1 cellular context compared by ENCODE assay signal in genomic region chr3:177357352-177358084, GRCh38.
TF ChIP-seq lines count a peak whose summit lies in the region.

No MANE protein-coding gene starts in this region.

TF ChIP-seq in HepG2, 621 proteins besides CTCF, POLR2A, EP300 and RAD21 (continued from another document and continues in another):
- TF ChIP-seq REST (IDR thresholded peaks at IDR 0.05; ENCODE audit: borderline replicate concordance in 1 of 2, low read depth in 1 of 2, low read length in 2 of 2) (0 out of 4 replicates have a peak, but pooled peaks of 1 of the 2 experiments have one; percentile 25), CHD2 (IDR thresholded peaks at IDR 0.05; ENCODE audit: low read depth, low read length) (no peak), PITX1 (CRISPR knock-in tag; IDR thresholded peaks at IDR 0.05) (no peak), ZBTB39 (CRISPR knock-in tag; IDR thresholded peaks at IDR 0.05) (no peak), ZBTB20 (CRISPR knock-in tag; IDR thresholded peaks at IDR 0.05; ENCODE audit: borderline replicate concordance, low read depth) (0 out of 2 replicates have a peak, but pooled peaks have one; percentile 44), ZC3H13 (CRISPR knock-in tag; IDR thresholded peaks at IDR 0.05) (no peak), SOX6 (IDR thresholded peaks at IDR 0.05) (no peak), SOX6 (CRISPR knock-in tag; IDR thresholded peaks at IDR 0.05) (peak; percentile 68), ZNF781 (CRISPR knock-in tag; IDR thresholded peaks at IDR 0.05; ENCODE audit: borderline replicate concordance, not compliant biosample characterization) (no peak), ZNF414 (CRISPR knock-in tag; IDR thresholded peaks at IDR 0.05) (no peak), FOXP1 (IDR thresholded peaks at IDR 0.05) (no peak), FOXP1 (CRISPR knock-in tag; IDR thresholded peaks at IDR 0.05) (no peak), RXRA (CRISPR knock-in tag; IDR thresholded peaks at IDR 0.05) (no peak), PLRG1 (conservative IDR thresholded peaks at IDR 0.05) (no peak), ZNF878 (CRISPR knock-in tag; IDR thresholded peaks at IDR 0.05) (0 out of 2 replicates have a peak, but pooled peaks have one; percentile 25), JUNB (CRISPR knock-in tag; IDR thresholded peaks at IDR 0.05; ENCODE audit: borderline replicate concordance) (no peak), NR2F6 (IDR thresholded peaks at IDR 0.05) (no peak), NR2F6 (CRISPR knock-in tag; IDR thresholded peaks at IDR 0.05) (0 out of 2 replicates have a peak, but pooled peaks have one; percentile 6), ZNF205 (CRISPR knock-in tag; IDR thresholded peaks at IDR 0.05) (no peak), SOX5 (CRISPR knock-in tag; IDR thresholded peaks at IDR 0.05; ENCODE audit: borderline replicate concordance) (peak; percentile 74; the same call in 1 of the 2 replicates), GABPB1 (CRISPR knock-in tag; IDR thresholded peaks at IDR 0.05) (no peak), TARDBP (CRISPR knock-in tag; IDR thresholded peaks at IDR 0.05) (0 out of 2 replicates have a peak, but pooled peaks have one; percentile 14), ZKSCAN1 (IDR thresholded peaks at IDR 0.05; ENCODE audit: low read length) (no peak), CBX1 (IDR thresholded peaks at IDR 0.05; ENCODE audit: low read depth) (no peak), STAG1 (CRISPR knock-in tag; IDR thresholded peaks at IDR 0.05) (peak; percentile 7; the same call in 1 of the 2 replicates), ZSCAN9 (CRISPR knock-in tag; IDR thresholded peaks at IDR 0.05; ENCODE audit: borderline replicate concordance) (no peak), ZNF20 (CRISPR knock-in tag; IDR thresholded peaks at IDR 0.05) (0 out of 2 replicates have a peak, but pooled peaks have one; percentile 3), GTF2F1 (IDR thresholded peaks at IDR 0.05; ENCODE audit: low read length) (no peak), ZNF180 (CRISPR knock-in tag; IDR thresholded peaks at IDR 0.05; ENCODE audit: borderline replicate concordance, low read depth) (no peak), ZNF562 (CRISPR knock-in tag; IDR thresholded peaks at IDR 0.05; ENCODE audit: borderline replicate concordance) (no peak), MAF1 (CRISPR knock-in tag; IDR thresholded peaks at IDR 0.05; ENCODE audit: borderline replicate concordance) (no peak), PCBP1 (IDR thresholded peaks at IDR 0.05; ENCODE audit: borderline replicate concordance, low read depth, low read length) (no peak), FOXC1 (CRISPR knock-in tag; IDR thresholded peaks at IDR 0.05; ENCODE audit: borderline replicate concordance) (no peak), RERE (CRISPR knock-in tag; IDR thresholded peaks at IDR 0.05; ENCODE audit: low read depth) (no peak), SCMH1 (CRISPR knock-in tag; IDR thresholded peaks at IDR 0.05; ENCODE audit: borderline replicate concordance) (no peak), KMT2B (CRISPR knock-in tag; IDR thresholded peaks at IDR 0.05) (0 out of 2 replicates have a peak, but pooled peaks have one; percentile 30), EHMT2 (IDR thresholded peaks at IDR 0.05; ENCODE audit: borderline replicate concordance, low read depth, low read length) (no peak), NFKBIZ (CRISPR knock-in tag; IDR thresholded peaks at IDR 0.05) (no peak), ISX (CRISPR knock-in tag; conservative IDR thresholded peaks at IDR 0.05) (no peak), TBL1XR1 (IDR thresholded peaks at IDR 0.05; ENCODE audit: borderline replicate concordance, low read length, partially characterized antibody) (no peak), ZNF646 (CRISPR knock-in tag; IDR thresholded peaks at IDR 0.05) (peak; percentile 53; the same call in 1 of the 2 replicates), RFXAP (CRISPR knock-in tag; IDR thresholded peaks at IDR 0.05; ENCODE audit: borderline replicate concordance) (no peak), ZNF34 (CRISPR knock-in tag; IDR thresholded peaks at IDR 0.05; ENCODE audit: borderline replicate concordance) (no peak), ZNF543 (CRISPR knock-in tag; IDR thresholded peaks at IDR 0.05) (no peak), ZNF652 (CRISPR knock-in tag; IDR thresholded peaks at IDR 0.05; ENCODE audit: borderline replicate concordance, low read depth) (peak; percentile 97), ZNF121 (CRISPR knock-in tag; IDR thresholded peaks at IDR 0.05) (no peak), RELA (CRISPR knock-in tag; IDR thresholded peaks at IDR 0.05) (no peak), REL (CRISPR knock-in tag; conservative IDR thresholded peaks at IDR 0.05) (no peak), ZFP82 (CRISPR knock-in tag; IDR thresholded peaks at IDR 0.05; ENCODE audit: borderline replicate concordance) (no peak; the same call in 1 of the 2 replicates), NFE2L2 (IDR thresholded peaks at IDR 0.05; ENCODE audit: low read length) (no peak)
